Comparison of ENCODE assay signal across 1 cellular context in the genomic region with DNA sequence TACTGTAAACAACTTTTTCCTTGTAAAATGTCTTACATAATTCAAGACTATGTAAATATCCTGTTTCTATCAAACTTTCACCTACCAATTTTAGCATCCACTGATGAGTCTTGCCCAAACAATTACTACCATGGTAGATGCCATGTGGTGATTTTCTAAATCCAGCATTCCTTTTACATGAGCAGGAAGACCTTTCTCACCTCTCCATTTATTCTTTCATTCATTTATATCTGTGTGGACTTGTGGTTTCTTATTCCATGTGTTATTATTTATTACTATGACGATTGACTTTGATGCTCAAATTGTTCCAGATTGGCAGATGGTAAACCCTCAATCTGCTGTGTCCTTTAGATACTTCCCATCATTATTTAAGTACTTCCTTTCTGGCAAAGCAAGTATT.
TF ChIP-seq lines count a peak whose summit lies in the region.

No MANE protein-coding gene starts in this region.

TF ChIP-seq in SK-N-SH, 30 proteins besides CTCF, POLR2A, EP300 and RAD21 (continued from another document):
- peak; percentile 70 for TF ChIP-seq PBX3 (IDR thresholded peaks at IDR 0.05)
TF ChIP-seq in SK-N-SH: peak in this region for 6.
